ENCODE assay signal across 35 cellular contexts in the genomic region with DNA sequence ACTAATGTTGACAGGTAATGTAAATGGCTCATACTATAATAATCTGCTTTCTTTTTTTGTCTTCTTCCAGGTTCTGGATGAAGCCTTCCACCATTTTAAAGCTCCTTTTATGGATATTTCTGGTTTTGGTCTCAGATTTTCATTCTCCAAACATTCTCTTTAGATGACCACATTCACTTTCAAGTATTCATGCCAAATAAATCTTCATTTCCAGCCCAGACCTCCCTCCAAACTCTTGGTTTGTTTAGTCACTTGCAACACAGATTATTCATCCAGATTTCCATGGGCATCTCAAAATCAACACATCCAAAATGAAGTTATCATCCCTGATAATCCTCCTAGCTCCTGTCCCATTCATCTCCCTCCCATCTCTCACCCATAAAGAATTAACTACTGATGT. TPM values are rescaled to one million over a fixed set of nuclear protein-coding genes. Genes with fewer than 3 reads are reported as not detected.
DNase-seq lines count a peak whose midpoint lies in the region; ATAC-seq and TF ChIP-seq lines count a peak whose summit lies in the region.
"Had no signal": no experiment of that assay in that cellular context is flagged by ENCODE, and none has a peak within 500 bp of the region (broad histone marks: within the 10 kb centered on the region; RNA-seq: fewer than 3 reads in every experiment).

No MANE protein-coding gene starts in this region.

- peak overlapping the region; percentile 9 for H2AFZ ChIP-seq in fibroblast of lung (ENCODE audit: low read length)

- H4K20me1 ChIP-seq in fibroblast of lung (ENCODE audit: control insufficient read depth, extremely low read depth, insufficient read depth, low read length), result no peaks in the 10 kb centered on the region

- ATAC-seq in GM19467 (IDR thresholded peaks at IDR 0.05; ENCODE audit: unreplicated experiment), result no peak
- ATAC-seq: activated T-cell treated with anti-CD3 and anti-CD28 coated beads, Interleukin-2, amount 50 U/mL, for 4 hours; heart right ventricle; HepG2; Panc1; psoas muscle; sciatic nerve; T-helper 17 cell had no signal

- no peak overlapping the region for H3K9ac ChIP-seq in fibroblast of lung (ENCODE audit: insufficient read depth, low read length)

- peaks cover 2% of the 10 kb centered on the region for H3K4me1 ChIP-seq in fibroblast of lung (ENCODE audit: control insufficient read depth, extremely low read depth, insufficient read depth, low read length)
- H3K4me1 ChIP-seq in BE2C, result no peaks in the 10 kb centered on the region
- H3K4me1 ChIP-seq: heart right ventricle, psoas muscle, tibial artery, vagina had no signal

- H3K36me3 ChIP-seq in fibroblast of lung (ENCODE audit: control insufficient read depth, insufficient read depth, low read length) (no peaks in the 10 kb centered on the region), BE2C (no peaks in the 10 kb centered on the region)
- H3K36me3 ChIP-seq: heart right ventricle, neutrophil, stomach, tibial artery, vagina had no signal

- H3K4me2 ChIP-seq in fibroblast of lung (ENCODE audit: extremely low read depth, insufficient read depth, low read length), result no peak overlapping the region

- no peaks in the 10 kb centered on the region for H3K79me2 ChIP-seq in fibroblast of lung (ENCODE audit: control insufficient read depth, insufficient read depth, low read length)

- peak; percentile 25 for DNase-seq in ELR (ENCODE audit: low read depth)
- DNase-seq in amniotic epithelial cell (ENCODE audit: low read depth), result peak; percentile 69
- peak; percentile 45 to 72 for DNase-seq in fibroblast of lung (ENCODE audit: low read depth in 2 of 2)
- DNase-seq in BE2C, result no peak
- DNase-seq in NCI-H1105 (lab: John Stamatoyannopoulos, UW), result no peak
- DNase-seq in anterior cingulate cortex (lab: John Stamatoyannopoulos, UW), result no peak
- DNase-seq: activated gamma-delta T cell treated with Interleukin-2 at 50 U/mL for 16 hours; activated T-cell treated with anti-CD3 and anti-CD28 coated beads, Interleukin-2, amount 50 U/mL, for 4 hours; DMS79; effector memory CD4-positive, alpha-beta T cell; H7; heart right ventricle; Karpas-422; midbrain; naive B cell; NCI-H1436 treated with DMSO at 0.1 percent for 48 hours; NCI-H2081 treated with DMSO at 0.1 percent for 48 hours; NCI-H345; NCI-H748 treated with DMSO at 0.1 percent for 48 hours; psoas muscle; SHP77; stimulated activated CD4-positive, alpha-beta T cell treated with anti-CD3 and anti-CD28 coated beads, Interleukin-12 subunit alpha, Interleukin-12 subunit beta, amount 100 ng/mL, for 4 hours; stimulated activated CD4-positive, alpha-beta T cell treated with anti-CD3 and anti-CD28 coated beads, Interleukin-2, amount 100 ng/mL, for 48 hours; stomach; T-helper 17 cell; tibial artery had no signal

- H3K9me3 ChIP-seq in fibroblast of lung (ENCODE audit: control insufficient read depth, insufficient read depth, low read depth, low read length), result no peaks in the 10 kb centered on the region
- no peaks in the 10 kb centered on the region for H3K9me3 ChIP-seq in BE2C
- H3K9me3 ChIP-seq: heart right ventricle, neutrophil, psoas muscle, stomach, tibial artery, vagina had no signal

- no peak overlapping the region for H3K27ac ChIP-seq in fibroblast of lung (ENCODE audit: insufficient read depth, low read length)
- H3K27ac ChIP-seq: coronary artery, epithelial cell of prostate, heart right ventricle, neutrophil, psoas muscle, stomach, tibial artery, vagina had no signal

- H3K27me3 ChIP-seq in fibroblast of lung (ENCODE audit: control insufficient read depth, insufficient read depth, low read length) (no peaks in the 10 kb centered on the region), BE2C (no peaks in the 10 kb centered on the region; the same call in 1 of the 2 replicates)
- H3K27me3 ChIP-seq: heart right ventricle, stomach, tibial artery, vagina had no signal

- H3K4me3 ChIP-seq in fibroblast of lung (replicated peaks in 1 of 4; ENCODE audit: control extremely low read depth in 1 of 4, insufficient read depth in 1 of 4, low read depth in 3 of 4, low read length in 4 of 4) (no peak overlapping the region), BE2C (ENCODE audit: low read depth, low read length) (no peak overlapping the region)
- H3K4me3 ChIP-seq: coronary artery, heart right ventricle, psoas muscle, stomach, tibial artery, vagina had no signal

- TF ChIP-seq CTCF in fibroblast of lung (conservative IDR thresholded peaks at IDR 0.05 in 1 of 2, IDR thresholded peaks at IDR 0.05 in 1 of 2; ENCODE audit: low read depth in 1 of 2, low read length in 2 of 2) (no peak), BE2C (IDR thresholded peaks at IDR 0.05; ENCODE audit: low read depth, low read length) (no peak)

RNA-seq across cellular contexts. Expression of gene SVEP1, which starts 40.3 kb away (rescaled TPM):
- total RNA-seq in fibroblast of lung, result 76.3 and 96.9 TPM in 2 replicates
- 24.4 and 46.3 TPM in 2 replicates for polyA plus RNA-seq in fibroblast of lung
- 20.7 and 55.9 TPM in 2 replicates for polyA plus RNA-seq in fibroblast of lung (2012)
- polyA minus RNA-seq in fibroblast of lung (ENCODE audit: low replicate concordance), result 46.8 and 96.8 TPM in 2 replicates
- 0.31 TPM for polyA plus RNA-seq in BE2C (2012; ENCODE audit: insufficient read depth, insufficient read length, low read depth)
- total RNA-seq: HepG2 had no signal
- polyA plus RNA-seq: HepG2 had no signal

RNA-seq across cellular contexts. Expression of gene MUSK, which starts 48.8 kb away (rescaled TPM):
- total RNA-seq in fibroblast of lung, result under 0.01 and 0.66 TPM in 2 replicates
- polyA plus RNA-seq in fibroblast of lung, result 0.31 and 1.3 TPM in 2 replicates
- 0.12 and 0.70 TPM in 2 replicates for polyA plus RNA-seq in fibroblast of lung (2012)
- 4.4 TPM in 1 of 2 replicates, not detected in the other for polyA minus RNA-seq in fibroblast of lung (ENCODE audit: low replicate concordance)
- 0.23 TPM for polyA plus RNA-seq in BE2C (2012; ENCODE audit: insufficient read depth, insufficient read length, low read depth)
- total RNA-seq: activated T-cell treated with anti-CD3 and anti-CD28 coated beads, Interleukin-2, amount 50 U/mL, for 4 hours; H7; HepG2; kidney epithelial cell; T-helper 17 cell; vagina had no signal
- polyA plus RNA-seq: HepG2 had no signal

Comparison
In these comparisons a context has a peak if more than half of its experiments do, and no peak if none do; other contexts are left out.
1. DNase-seq: peak in ELR (single experiment), amniotic epithelial cell (single experiment) and fibroblast of lung (2 of 2); none in BE2C (single experiment), NCI-H1105 (single experiment) and anterior cingulate cortex (0 of 58).